In genomic region chr1:119554188-119554587, GRCh38 we compare ENCODE assay signal across 9 cellular contexts. TPM values are rescaled to one million over a fixed set of nuclear protein-coding genes. Genes with fewer than 3 reads are reported as not detected.
DNase-seq lines count a peak whose midpoint lies in the region; ATAC-seq and TF ChIP-seq lines count a peak whose summit lies in the region.
"Had no signal": no experiment of that assay in that cellular context is flagged by ENCODE, and none has a peak within 500 bp of the region (broad histone marks: within the 10 kb centered on the region; RNA-seq: fewer than 3 reads in every experiment).

No MANE protein-coding gene starts in this region.

- no peaks in the 10 kb centered on the region for H3K27me3 ChIP-seq in trophoblast cell (ENCODE audit: insufficient read depth, low read length)
- H3K27me3 ChIP-seq in psoas muscle (ENCODE audit: insufficient read depth in 3 of 3, low read length in 2 of 3), result no peaks in the 10 kb centered on the region

- H4K91ac ChIP-seq in trophoblast cell (ENCODE audit: low read depth, low read length), result peak overlapping the region; percentile 73

- DNase-seq in GM04504 (ENCODE audit: low read depth) (peak; percentile 17), NCI-H510A (lab: John Stamatoyannopoulos, UW) (peak; percentile 49), erythroblast (lab: John Stamatoyannopoulos, UW) (peak; percentile 62 to 65), trophoblast cell (no peak), psoas muscle (no peak)
- no peak for DNase-seq in effector CD8-positive, alpha-beta T cell (lab: John Stamatoyannopoulos, UW)

- intact Hi-C loops in psoas muscle (cut with DNase I), result no loop called here

- H2BK12ac ChIP-seq in trophoblast cell (ENCODE audit: low read length), result peak overlapping the region; percentile 19

- H3K36me3 ChIP-seq in trophoblast cell (ENCODE audit: control insufficient read depth in 1 of 2, insufficient read depth in 2 of 2, low read length in 2 of 2) (no peaks in the 10 kb centered on the region), psoas muscle (ENCODE audit: insufficient read depth in 1 of 2, low read depth in 1 of 2) (no peaks in the 10 kb centered on the region)

- H3K9ac ChIP-seq in trophoblast cell (ENCODE audit: low read length), result no peak overlapping the region

- H3K4me3 ChIP-seq in trophoblast cell (ENCODE audit: low read depth, low read length), result no peak overlapping the region
- no peak overlapping the region for H3K4me3 ChIP-seq in psoas muscle

- no peak overlapping the region for H3K14ac ChIP-seq in trophoblast cell (ENCODE audit: low read length)

- no peak for TF ChIP-seq CTCF in psoas muscle (IDR thresholded peaks at IDR 0.05)

- H3K27ac ChIP-seq in trophoblast cell (ENCODE audit: low read depth, low read length), result peak overlapping the region; percentile 70
- no peak overlapping the region for H3K27ac ChIP-seq in psoas muscle

- no peak overlapping the region for H3K4ac ChIP-seq in trophoblast cell (ENCODE audit: low read depth, low read length)

- H2BK5ac ChIP-seq in trophoblast cell (ENCODE audit: low read depth, low read length, poor library complexity), result peak overlapping the region; percentile 42

- H3K18ac ChIP-seq in trophoblast cell (ENCODE audit: low read length), result no peak overlapping the region

- TF ChIP-seq POLR2A in erythroblast (IDR thresholded peaks at IDR 0.05; ENCODE audit: low read length), result no peak

- H3K4me1 ChIP-seq in trophoblast cell (ENCODE audit: control insufficient read depth in 1 of 2, insufficient read depth in 2 of 2, low read length in 2 of 2), result peaks cover 5 to 15% of the 10 kb centered on the region in 2 experiments
- no peaks in the 10 kb centered on the region for H3K4me1 ChIP-seq in psoas muscle

- H4K8ac ChIP-seq in trophoblast cell (ENCODE audit: low read depth, low read length), result no peak overlapping the region

- no peaks in the 10 kb centered on the region for H3K79me2 ChIP-seq in trophoblast cell (ENCODE audit: control insufficient read depth, insufficient read depth, low read length, poor library complexity)

- no peak overlapping the region for H2AFZ ChIP-seq in trophoblast cell (ENCODE audit: insufficient read depth, low read length, poor library complexity)

- no peak overlapping the region for H3K4me2 ChIP-seq in trophoblast cell (ENCODE audit: low read length)

- no peak overlapping the region for H2AK5ac ChIP-seq in trophoblast cell (ENCODE audit: low read length)

- H2BK120ac ChIP-seq in trophoblast cell (ENCODE audit: insufficient read depth, low read length, poor library complexity), result no peak overlapping the region

- H3K79me1 ChIP-seq in trophoblast cell (ENCODE audit: low read length), result peaks cover 7% of the 10 kb centered on the region

- no peak overlapping the region for H3K23ac ChIP-seq in trophoblast cell (ENCODE audit: low read length)

- ATAC-seq in psoas muscle (no peak), GM19395 (IDR thresholded peaks at IDR 0.05; ENCODE audit: unreplicated experiment) (no peak), GM18870 (IDR thresholded peaks at IDR 0.05; ENCODE audit: unreplicated experiment) (no peak)

- no peak overlapping the region for H4K12ac ChIP-seq in trophoblast cell (ENCODE audit: low read depth, low read length)

- H3K9me3 ChIP-seq in trophoblast cell (ENCODE audit: insufficient read depth, low read depth, low read length) (no peaks in the 10 kb centered on the region), psoas muscle (no peaks in the 10 kb centered on the region)

RNA-seq across cellular contexts. Expression of gene HSD3B1, which starts 47.2 kb away (rescaled TPM):
- 250 and 277 TPM in 2 replicates for polyA plus RNA-seq in trophoblast cell (2013)
- total RNA-seq in psoas muscle, result not detected
- not detected for polyA plus RNA-seq in psoas muscle
- total RNA-seq: activated CD8-positive, alpha-beta memory T cell treated with anti-CD3 and anti-CD28 coated beads for 36 hours had no signal

Comparison
In these comparisons a context has a peak if more than half of its experiments do, and no peak if none do; other contexts are left out.
1. DNase-seq: peak in GM04504 (single experiment), NCI-H510A (single experiment) and erythroblast (2 of 2); none in trophoblast cell (0 of 2), psoas muscle (0 of 2) and effector CD8-positive, alpha-beta T cell (single experiment).